ENCODE assay signal across 7 cellular contexts in genomic region chr10:92005978-92006377, GRCh38.
"Had no signal": no experiment of that assay in that cellular context is flagged by ENCODE, and none has a peak within 500 bp of the region (broad histone marks: within the 10 kb centered on the region; RNA-seq: fewer than 3 reads in every experiment).

No MANE protein-coding gene starts in this region.

- DNase-seq: GM23248, GOT3, H9, HCEC 1CT, IMR-90 had no signal

- H3K4me3 ChIP-seq: GM23248, K562 had no signal

- ATAC-seq: HepG2, K562 had no signal
